Comparison of ENCODE assay signal across 2 cellular contexts in genomic region chr15:66713843-66714508, GRCh38.
TF ChIP-seq lines count a peak whose summit lies in the region.

No MANE protein-coding gene starts in this region.

TF ChIP-seq in WTC11, 78 proteins besides CTCF, POLR2A, EP300 and RAD21:
- TF ChIP-seq, protein P1, sequence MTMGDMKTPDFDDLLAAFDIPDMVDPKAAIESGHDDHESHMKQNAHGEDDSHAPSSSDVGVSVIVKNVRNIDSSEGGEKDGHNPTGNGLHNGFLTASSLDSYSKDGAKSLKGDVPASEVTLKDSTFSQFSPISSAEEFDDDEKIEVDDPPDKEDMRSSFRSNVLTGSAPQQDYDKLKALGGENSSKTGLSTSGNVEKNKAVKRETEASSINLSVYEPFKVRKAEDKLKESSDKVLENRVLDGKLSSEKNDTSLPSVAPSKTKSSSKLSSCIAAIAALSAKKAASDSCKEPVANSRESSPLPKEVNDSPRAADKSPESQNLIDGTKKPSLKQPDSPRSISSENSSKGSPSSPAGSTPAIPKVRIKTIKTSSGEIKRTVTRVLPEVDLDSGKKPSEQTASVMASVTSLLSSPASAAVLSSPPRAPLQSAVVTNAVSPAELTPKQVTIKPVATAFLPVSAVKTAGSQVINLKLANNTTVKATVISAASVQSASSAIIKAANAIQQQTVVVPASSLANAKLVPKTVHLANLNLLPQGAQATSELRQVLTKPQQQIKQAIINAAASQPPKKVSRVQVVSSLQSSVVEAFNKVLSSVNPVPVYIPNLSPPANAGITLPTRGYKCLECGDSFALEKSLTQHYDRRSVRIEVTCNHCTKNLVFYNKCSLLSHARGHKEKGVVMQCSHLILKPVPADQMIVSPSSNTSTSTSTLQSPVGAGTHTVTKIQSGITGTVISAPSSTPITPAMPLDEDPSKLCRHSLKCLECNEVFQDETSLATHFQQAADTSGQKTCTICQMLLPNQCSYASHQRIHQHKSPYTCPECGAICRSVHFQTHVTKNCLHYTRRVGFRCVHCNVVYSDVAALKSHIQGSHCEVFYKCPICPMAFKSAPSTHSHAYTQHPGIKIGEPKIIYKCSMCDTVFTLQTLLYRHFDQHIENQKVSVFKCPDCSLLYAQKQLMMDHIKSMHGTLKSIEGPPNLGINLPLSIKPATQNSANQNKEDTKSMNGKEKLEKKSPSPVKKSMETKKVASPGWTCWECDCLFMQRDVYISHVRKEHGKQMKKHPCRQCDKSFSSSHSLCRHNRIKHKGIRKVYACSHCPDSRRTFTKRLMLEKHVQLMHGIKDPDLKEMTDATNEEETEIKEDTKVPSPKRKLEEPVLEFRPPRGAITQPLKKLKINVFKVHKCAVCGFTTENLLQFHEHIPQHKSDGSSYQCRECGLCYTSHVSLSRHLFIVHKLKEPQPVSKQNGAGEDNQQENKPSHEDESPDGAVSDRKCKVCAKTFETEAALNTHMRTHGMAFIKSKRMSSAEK (CRISPR knock-in tag; IDR thresholded peaks at IDR 0.05; ENCODE audit: borderline replicate concordance): no peak
- TF ChIP-seq ZBTB21 (CRISPR knock-in tag; IDR thresholded peaks at IDR 0.05; ENCODE audit: borderline replicate concordance) (no peak), FOXJ3 (CRISPR knock-in tag; IDR thresholded peaks at IDR 0.05; ENCODE audit: borderline replicate concordance) (no peak), JAZF1 (CRISPR knock-in tag; IDR thresholded peaks at IDR 0.05) (no peak), CREM (CRISPR knock-in tag; IDR thresholded peaks at IDR 0.05) (no peak), PREB (CRISPR knock-in tag; IDR thresholded peaks at IDR 0.05; ENCODE audit: borderline replicate concordance) (no peak)
- TF ChIP-seq, protein P2, sequence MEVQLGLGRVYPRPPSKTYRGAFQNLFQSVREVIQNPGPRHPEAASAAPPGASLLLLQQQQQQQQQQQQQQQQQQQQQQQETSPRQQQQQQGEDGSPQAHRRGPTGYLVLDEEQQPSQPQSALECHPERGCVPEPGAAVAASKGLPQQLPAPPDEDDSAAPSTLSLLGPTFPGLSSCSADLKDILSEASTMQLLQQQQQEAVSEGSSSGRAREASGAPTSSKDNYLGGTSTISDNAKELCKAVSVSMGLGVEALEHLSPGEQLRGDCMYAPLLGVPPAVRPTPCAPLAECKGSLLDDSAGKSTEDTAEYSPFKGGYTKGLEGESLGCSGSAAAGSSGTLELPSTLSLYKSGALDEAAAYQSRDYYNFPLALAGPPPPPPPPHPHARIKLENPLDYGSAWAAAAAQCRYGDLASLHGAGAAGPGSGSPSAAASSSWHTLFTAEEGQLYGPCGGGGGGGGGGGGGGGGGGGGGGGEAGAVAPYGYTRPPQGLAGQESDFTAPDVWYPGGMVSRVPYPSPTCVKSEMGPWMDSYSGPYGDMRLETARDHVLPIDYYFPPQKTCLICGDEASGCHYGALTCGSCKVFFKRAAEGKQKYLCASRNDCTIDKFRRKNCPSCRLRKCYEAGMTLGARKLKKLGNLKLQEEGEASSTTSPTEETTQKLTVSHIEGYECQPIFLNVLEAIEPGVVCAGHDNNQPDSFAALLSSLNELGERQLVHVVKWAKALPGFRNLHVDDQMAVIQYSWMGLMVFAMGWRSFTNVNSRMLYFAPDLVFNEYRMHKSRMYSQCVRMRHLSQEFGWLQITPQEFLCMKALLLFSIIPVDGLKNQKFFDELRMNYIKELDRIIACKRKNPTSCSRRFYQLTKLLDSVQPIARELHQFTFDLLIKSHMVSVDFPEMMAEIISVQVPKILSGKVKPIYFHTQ (CRISPR knock-in tag; IDR thresholded peaks at IDR 0.05): no peak
- TF ChIP-seq, protein P3, sequence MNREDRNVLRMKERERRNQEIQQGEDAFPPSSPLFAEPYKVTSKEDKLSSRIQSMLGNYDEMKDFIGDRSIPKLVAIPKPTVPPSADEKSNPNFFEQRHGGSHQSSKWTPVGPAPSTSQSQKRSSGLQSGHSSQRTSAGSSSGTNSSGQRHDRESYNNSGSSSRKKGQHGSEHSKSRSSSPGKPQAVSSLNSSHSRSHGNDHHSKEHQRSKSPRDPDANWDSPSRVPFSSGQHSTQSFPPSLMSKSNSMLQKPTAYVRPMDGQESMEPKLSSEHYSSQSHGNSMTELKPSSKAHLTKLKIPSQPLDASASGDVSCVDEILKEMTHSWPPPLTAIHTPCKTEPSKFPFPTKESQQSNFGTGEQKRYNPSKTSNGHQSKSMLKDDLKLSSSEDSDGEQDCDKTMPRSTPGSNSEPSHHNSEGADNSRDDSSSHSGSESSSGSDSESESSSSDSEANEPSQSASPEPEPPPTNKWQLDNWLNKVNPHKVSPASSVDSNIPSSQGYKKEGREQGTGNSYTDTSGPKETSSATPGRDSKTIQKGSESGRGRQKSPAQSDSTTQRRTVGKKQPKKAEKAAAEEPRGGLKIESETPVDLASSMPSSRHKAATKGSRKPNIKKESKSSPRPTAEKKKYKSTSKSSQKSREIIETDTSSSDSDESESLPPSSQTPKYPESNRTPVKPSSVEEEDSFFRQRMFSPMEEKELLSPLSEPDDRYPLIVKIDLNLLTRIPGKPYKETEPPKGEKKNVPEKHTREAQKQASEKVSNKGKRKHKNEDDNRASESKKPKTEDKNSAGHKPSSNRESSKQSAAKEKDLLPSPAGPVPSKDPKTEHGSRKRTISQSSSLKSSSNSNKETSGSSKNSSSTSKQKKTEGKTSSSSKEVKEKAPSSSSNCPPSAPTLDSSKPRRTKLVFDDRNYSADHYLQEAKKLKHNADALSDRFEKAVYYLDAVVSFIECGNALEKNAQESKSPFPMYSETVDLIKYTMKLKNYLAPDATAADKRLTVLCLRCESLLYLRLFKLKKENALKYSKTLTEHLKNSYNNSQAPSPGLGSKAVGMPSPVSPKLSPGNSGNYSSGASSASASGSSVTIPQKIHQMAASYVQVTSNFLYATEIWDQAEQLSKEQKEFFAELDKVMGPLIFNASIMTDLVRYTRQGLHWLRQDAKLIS (CRISPR knock-in tag; IDR thresholded peaks at IDR 0.05; ENCODE audit: borderline replicate concordance): no peak

TF ChIP-seq in GM23338, 12 proteins besides CTCF, POLR2A, EP300 and RAD21 (continued from another document):
- TF ChIP-seq, protein P4, sequence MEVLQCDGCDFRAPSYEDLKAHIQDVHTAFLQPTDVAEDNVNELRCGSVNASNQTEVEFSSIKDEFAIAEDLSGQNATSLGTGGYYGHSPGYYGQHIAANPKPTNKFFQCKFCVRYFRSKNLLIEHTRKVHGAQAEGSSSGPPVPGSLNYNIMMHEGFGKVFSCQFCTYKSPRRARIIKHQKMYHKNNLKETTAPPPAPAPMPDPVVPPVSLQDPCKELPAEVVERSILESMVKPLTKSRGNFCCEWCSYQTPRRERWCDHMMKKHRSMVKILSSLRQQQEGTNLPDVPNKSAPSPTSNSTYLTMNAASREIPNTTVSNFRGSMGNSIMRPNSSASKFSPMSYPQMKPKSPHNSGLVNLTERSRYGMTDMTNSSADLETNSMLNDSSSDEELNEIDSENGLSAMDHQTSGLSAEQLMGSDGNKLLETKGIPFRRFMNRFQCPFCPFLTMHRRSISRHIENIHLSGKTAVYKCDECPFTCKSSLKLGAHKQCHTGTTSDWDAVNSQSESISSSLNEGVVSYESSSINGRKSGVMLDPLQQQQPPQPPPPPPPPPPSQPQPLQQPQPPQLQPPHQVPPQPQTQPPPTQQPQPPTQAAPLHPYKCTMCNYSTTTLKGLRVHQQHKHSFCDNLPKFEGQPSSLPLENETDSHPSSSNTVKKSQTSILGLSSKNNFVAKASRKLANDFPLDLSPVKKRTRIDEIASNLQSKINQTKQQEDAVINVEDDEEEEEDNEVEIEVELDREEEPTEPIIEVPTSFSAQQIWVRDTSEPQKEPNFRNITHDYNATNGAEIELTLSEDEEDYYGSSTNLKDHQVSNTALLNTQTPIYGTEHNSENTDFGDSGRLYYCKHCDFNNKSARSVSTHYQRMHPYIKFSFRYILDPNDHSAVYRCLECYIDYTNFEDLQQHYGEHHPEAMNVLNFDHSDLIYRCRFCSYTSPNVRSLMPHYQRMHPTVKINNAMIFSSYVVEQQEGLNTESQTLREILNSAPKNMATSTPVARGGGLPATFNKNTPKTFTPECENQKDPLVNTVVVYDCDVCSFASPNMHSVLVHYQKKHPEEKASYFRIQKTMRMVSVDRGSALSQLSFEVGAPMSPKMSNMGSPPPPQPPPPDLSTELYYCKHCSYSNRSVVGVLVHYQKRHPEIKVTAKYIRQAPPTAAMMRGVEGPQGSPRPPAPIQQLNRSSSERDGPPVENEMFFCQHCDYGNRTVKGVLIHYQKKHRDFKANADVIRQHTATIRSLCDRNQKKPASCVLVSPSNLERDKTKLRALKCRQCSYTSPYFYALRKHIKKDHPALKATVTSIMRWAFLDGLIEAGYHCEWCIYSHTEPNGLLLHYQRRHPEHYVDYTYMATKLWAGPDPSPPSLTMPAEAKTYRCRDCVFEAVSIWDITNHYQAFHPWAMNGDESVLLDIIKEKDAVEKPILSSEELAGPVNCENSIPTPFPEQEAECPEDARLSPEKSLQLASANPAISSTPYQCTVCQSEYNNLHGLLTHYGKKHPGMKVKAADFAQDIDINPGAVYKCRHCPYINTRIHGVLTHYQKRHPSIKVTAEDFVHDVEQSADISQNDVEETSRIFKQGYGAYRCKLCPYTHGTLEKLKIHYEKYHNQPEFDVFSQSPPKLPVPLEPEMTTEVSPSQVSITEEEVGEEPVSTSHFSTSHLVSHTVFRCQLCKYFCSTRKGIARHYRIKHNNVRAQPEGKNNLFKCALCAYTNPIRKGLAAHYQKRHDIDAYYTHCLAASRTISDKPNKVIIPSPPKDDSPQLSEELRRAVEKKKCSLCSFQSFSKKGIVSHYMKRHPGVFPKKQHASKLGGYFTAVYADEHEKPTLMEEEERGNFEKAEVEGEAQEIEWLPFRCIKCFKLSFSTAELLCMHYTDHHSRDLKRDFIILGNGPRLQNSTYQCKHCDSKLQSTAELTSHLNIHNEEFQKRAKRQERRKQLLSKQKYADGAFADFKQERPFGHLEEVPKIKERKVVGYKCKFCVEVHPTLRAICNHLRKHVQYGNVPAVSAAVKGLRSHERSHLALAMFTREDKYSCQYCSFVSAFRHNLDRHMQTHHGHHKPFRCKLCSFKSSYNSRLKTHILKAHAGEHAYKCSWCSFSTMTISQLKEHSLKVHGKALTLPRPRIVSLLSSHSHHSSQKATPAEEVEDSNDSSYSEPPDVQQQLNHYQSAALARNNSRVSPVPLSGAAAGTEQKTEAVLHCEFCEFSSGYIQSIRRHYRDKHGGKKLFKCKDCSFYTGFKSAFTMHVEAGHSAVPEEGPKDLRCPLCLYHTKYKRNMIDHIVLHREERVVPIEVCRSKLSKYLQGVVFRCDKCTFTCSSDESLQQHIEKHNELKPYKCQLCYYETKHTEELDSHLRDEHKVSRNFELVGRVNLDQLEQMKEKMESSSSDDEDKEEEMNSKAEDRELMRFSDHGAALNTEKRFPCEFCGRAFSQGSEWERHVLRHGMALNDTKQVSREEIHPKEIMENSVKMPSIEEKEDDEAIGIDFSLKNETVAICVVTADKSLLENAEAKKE (CRISPR knock-in tag; IDR thresholded peaks at IDR 0.05): no peak
- TF ChIP-seq POLR2AphosphoS5 (IDR thresholded peaks at IDR 0.05; ENCODE audit: low read depth): no peak
TF ChIP-seq in GM23338: peak in this region for 0.
